In the genomic region with DNA sequence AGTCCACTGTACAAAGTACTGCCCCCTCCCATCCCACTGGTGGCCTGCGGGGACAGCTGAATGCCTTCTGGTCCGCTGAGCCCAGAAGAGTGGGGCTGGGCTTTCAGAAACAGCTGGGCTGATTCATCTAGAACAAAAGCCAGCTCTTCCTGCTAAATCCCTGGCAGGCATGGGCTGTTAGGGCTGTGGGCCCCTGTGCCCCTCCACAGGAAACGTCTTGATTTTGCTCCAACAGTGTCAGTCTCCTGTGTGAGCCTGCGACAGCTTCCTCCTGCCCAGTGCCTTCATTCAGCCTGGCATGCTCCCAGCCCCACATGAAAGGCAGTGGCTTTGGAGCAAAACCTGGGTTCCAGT, we compare ENCODE assay signal across 1 cellular context.
TF ChIP-seq lines count a peak whose summit lies in the region.

No MANE protein-coding gene starts in this region.

TF ChIP-seq in WTC11, 78 proteins besides CTCF, POLR2A, EP300 and RAD21 (continued from another document):
- TF ChIP-seq, protein P1, sequence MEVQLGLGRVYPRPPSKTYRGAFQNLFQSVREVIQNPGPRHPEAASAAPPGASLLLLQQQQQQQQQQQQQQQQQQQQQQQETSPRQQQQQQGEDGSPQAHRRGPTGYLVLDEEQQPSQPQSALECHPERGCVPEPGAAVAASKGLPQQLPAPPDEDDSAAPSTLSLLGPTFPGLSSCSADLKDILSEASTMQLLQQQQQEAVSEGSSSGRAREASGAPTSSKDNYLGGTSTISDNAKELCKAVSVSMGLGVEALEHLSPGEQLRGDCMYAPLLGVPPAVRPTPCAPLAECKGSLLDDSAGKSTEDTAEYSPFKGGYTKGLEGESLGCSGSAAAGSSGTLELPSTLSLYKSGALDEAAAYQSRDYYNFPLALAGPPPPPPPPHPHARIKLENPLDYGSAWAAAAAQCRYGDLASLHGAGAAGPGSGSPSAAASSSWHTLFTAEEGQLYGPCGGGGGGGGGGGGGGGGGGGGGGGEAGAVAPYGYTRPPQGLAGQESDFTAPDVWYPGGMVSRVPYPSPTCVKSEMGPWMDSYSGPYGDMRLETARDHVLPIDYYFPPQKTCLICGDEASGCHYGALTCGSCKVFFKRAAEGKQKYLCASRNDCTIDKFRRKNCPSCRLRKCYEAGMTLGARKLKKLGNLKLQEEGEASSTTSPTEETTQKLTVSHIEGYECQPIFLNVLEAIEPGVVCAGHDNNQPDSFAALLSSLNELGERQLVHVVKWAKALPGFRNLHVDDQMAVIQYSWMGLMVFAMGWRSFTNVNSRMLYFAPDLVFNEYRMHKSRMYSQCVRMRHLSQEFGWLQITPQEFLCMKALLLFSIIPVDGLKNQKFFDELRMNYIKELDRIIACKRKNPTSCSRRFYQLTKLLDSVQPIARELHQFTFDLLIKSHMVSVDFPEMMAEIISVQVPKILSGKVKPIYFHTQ (CRISPR knock-in tag; IDR thresholded peaks at IDR 0.05), result no peak
- TF ChIP-seq, protein P2, sequence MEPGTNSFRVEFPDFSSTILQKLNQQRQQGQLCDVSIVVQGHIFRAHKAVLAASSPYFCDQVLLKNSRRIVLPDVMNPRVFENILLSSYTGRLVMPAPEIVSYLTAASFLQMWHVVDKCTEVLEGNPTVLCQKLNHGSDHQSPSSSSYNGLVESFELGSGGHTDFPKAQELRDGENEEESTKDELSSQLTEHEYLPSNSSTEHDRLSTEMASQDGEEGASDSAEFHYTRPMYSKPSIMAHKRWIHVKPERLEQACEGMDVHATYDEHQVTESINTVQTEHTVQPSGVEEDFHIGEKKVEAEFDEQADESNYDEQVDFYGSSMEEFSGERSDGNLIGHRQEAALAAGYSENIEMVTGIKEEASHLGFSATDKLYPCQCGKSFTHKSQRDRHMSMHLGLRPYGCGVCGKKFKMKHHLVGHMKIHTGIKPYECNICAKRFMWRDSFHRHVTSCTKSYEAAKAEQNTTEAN (CRISPR knock-in tag; IDR thresholded peaks at IDR 0.05), result no peak
- TF ChIP-seq FOXP1 (CRISPR knock-in tag; IDR thresholded peaks at IDR 0.05; ENCODE audit: borderline replicate concordance) (no peak), JAZF1 (CRISPR knock-in tag; IDR thresholded peaks at IDR 0.05) (no peak), GRHL2 (CRISPR knock-in tag; IDR thresholded peaks at IDR 0.05; ENCODE audit: insufficient replicate concordance, severe bottlenecking) (no peak), NR3C1 (CRISPR knock-in tag; conservative IDR thresholded peaks at IDR 0.05; ENCODE audit: low read depth) (no peak), ZBTB21 (CRISPR knock-in tag; IDR thresholded peaks at IDR 0.05; ENCODE audit: borderline replicate concordance) (no peak), SP1 (CRISPR knock-in tag; conservative IDR thresholded peaks at IDR 0.05) (no peak), CREM (CRISPR knock-in tag; IDR thresholded peaks at IDR 0.05) (no peak), SMAD3 (CRISPR knock-in tag; IDR thresholded peaks at IDR 0.05; ENCODE audit: borderline replicate concordance) (no peak), CREB1 (CRISPR knock-in tag; IDR thresholded peaks at IDR 0.05) (no peak), ZNF138 (CRISPR knock-in tag; conservative IDR thresholded peaks at IDR 0.05) (no peak)
- TF ChIP-seq, protein P3, sequence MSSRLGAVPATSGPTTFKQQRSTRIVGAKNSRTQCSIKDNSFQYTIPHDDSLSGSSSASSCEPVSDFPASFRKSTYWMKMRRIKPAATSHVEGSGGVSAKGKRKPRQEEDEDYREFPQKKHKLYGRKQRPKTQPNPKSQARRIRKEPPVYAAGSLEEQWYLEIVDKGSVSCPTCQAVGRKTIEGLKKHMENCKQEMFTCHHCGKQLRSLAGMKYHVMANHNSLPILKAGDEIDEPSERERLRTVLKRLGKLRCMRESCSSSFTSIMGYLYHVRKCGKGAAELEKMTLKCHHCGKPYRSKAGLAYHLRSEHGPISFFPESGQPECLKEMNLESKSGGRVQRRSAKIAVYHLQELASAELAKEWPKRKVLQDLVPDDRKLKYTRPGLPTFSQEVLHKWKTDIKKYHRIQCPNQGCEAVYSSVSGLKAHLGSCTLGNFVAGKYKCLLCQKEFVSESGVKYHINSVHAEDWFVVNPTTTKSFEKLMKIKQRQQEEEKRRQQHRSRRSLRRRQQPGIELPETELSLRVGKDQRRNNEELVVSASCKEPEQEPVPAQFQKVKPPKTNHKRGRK (CRISPR knock-in tag; IDR thresholded peaks at IDR 0.05; ENCODE audit: borderline replicate concordance), result no peak
